16 cellular contexts compared by ENCODE assay signal in the genomic region with DNA sequence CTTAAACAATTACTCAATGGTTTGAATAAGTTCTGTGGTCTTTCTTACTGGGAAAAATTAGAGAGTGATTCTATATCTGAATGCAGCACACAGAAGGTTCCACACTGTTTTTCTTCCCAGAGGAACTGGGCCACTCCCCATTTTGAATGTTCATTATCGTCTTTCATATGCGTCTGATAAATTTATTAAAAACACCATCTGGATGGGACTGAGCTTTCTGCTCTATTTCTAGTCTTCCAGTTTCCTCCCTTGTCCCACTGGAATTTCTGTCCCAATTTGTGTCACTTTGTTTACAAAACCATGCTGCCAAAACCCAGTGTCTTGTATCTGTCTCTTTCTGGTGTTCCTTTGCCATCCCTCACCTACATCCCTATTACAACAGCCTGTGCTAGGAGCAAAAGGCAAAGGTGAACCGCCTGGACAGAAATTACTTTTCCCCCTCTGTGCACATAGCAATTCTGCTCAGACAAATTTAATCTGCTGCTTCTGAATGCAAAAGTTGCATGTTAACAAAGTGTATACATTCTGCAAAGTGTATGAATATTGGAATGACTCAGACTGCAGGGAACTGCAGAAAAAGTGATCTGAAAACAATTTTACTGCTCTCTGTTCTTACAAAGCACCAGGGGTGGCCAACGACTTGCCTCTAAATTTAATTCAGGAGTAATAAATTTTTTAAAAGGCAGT.
DNase-seq lines count a peak whose midpoint lies in the region; ATAC-seq and TF ChIP-seq lines count a peak whose summit lies in the region.
"Had no signal": no experiment of that assay in that cellular context is flagged by ENCODE, and none has a peak within 500 bp of the region (broad histone marks: within the 10 kb centered on the region; RNA-seq: fewer than 3 reads in every experiment).

No MANE protein-coding gene starts in this region.

- H3K79me2 ChIP-seq in OCI-LY7 (ENCODE audit: insufficient read depth, low read depth, low read length), result no peaks in the 10 kb centered on the region

- peak overlapping the region; percentile 47 for H3K4me2 ChIP-seq in OCI-LY7 (ENCODE audit: low read length)

- CTCF ChIA-PET in OCI-LY7 (lab: Charles Lee; ENCODE audit: unreplicated experiment), result no interaction called here

- H3K4me1 Mint-ChIP-seq in type B pancreatic cell (ENCODE audit: unreplicated experiment), result peaks cover 21% of the 10 kb centered on the region

- H3K9me3 Mint-ChIP-seq in type B pancreatic cell, result no peaks in the 10 kb centered on the region
- H3K9me3 Mint-ChIP-seq: endodermal cell, IgD-negative memory B cell had no signal

- no peak overlapping the region for H3K27ac Mint-ChIP-seq in type B pancreatic cell
- H3K27ac Mint-ChIP-seq: activated CD4-positive, alpha-beta T cell treated with anti-CD3 and anti-CD28 coated beads for 36 hours; endodermal cell had no signal

- H3K36me3 Mint-ChIP-seq in type B pancreatic cell, result no peaks in the 10 kb centered on the region
- H3K36me3 Mint-ChIP-seq: CD14-positive monocyte, IgD-negative memory B cell had no signal

- H3K4me1 ChIP-seq in OCI-LY7 (ENCODE audit: insufficient read depth, low read length, poor library complexity, severe bottlenecking), result peaks cover 24% of the 10 kb centered on the region
- H3K4me1 ChIP-seq in mucosa of descending colon (ENCODE audit: low read depth), result no peaks in the 10 kb centered on the region

- intact Hi-C loops in OCI-LY7 (cut with micrococcal nuclease; ENCODE audit: unreplicated experiment) (no loop called here), mucosa of descending colon (cut with DNase I, micrococcal nuclease) (no loop called here)

- DNase-seq in GM10266 (ENCODE audit: extremely low spot score) (peak; percentile 51), OCI-LY7 (ENCODE audit: low spot score) (no peak), NCI-H1417 (lab: John Stamatoyannopoulos, UW) (no peak), mucosa of descending colon (no peak), type B pancreatic cell (ENCODE audit: extremely low spot score, unreplicated experiment) (no peak)
- DNase-seq: activated CD4-positive, alpha-beta T cell treated with anti-CD3 and anti-CD28 coated beads for 36 hours; endodermal cell; gastrocnemius medialis; GDM1; islet precursor cell had no signal

- no peak overlapping the region for H3K4me3 ChIP-seq in OCI-LY7 (ENCODE audit: low read depth, low read length, poor library complexity, severe bottlenecking)
- H3K4me3 ChIP-seq in mucosa of descending colon, result no peak overlapping the region
- H3K4me3 ChIP-seq: gastrocnemius medialis had no signal

- H4K20me1 ChIP-seq in OCI-LY7 (ENCODE audit: insufficient read depth, low read length), result no peaks in the 10 kb centered on the region

- TF ChIP-seq CTCF in GM10266 (IDR thresholded peaks at IDR 0.05; ENCODE audit: control insufficient read depth, insufficient read depth, low read depth, missing control alignments), result no peak
- TF ChIP-seq CTCF in OCI-LY7 (conservative IDR thresholded peaks at IDR 0.05; ENCODE audit: low read length), result no peak
- no peak for TF ChIP-seq CTCF in mucosa of descending colon (IDR thresholded peaks at IDR 0.05)
- TF ChIP-seq CTCF in type B pancreatic cell (conservative IDR thresholded peaks at IDR 0.05), result no peak

- ATAC-seq in GM19035 (IDR thresholded peaks at IDR 0.05; ENCODE audit: unreplicated experiment) (peak; percentile 56), HG02798 (IDR thresholded peaks at IDR 0.05; ENCODE audit: poor library complexity, unreplicated experiment) (peak; percentile 45), HG03196 (IDR thresholded peaks at IDR 0.05; ENCODE audit: unreplicated experiment) (no peak), mucosa of descending colon (no peak)
- ATAC-seq: activated CD4-positive, alpha-beta T cell treated with anti-CD3 and anti-CD28 coated beads for 36 hours; gastrocnemius medialis; sciatic nerve had no signal

- no peaks in the 10 kb centered on the region for H3K9me2 ChIP-seq in OCI-LY7 (ENCODE audit: insufficient read depth, low read length)

- H3K27ac ChIP-seq in OCI-LY7 (ENCODE audit: low read depth, low read length, poor library complexity, severe bottlenecking), result peak overlapping the region; percentile 10

- H2AFZ ChIP-seq in OCI-LY7 (ENCODE audit: low read length), result no peak overlapping the region

- POLR2A ChIA-PET in OCI-LY7 (lab: Charles Lee), result interaction anchor here (0.5 to 2.0 kb wide), 4 partner anchors 11 to 488 kb away, joined by 3 to 8 read pairs (median 4); no protein-coding TSS in a partner anchor

- H3K36me3 ChIP-seq in OCI-LY7 (ENCODE audit: insufficient read depth, low read length), result no peaks in the 10 kb centered on the region
- H3K36me3 ChIP-seq in mucosa of descending colon (ENCODE audit: low read depth), result no peaks in the 10 kb centered on the region
- H3K36me3 ChIP-seq: gastrocnemius medialis had no signal

- BruUV-seq in OCI-LY7 (replicated peaks; lab: Mats Ljungman, UMichigan), result no TSS peak

- H3K9me3 ChIP-seq in OCI-LY7 (ENCODE audit: low read length) (no peaks in the 10 kb centered on the region), mucosa of descending colon (no peaks in the 10 kb centered on the region)
- H3K9me3 ChIP-seq: gastrocnemius medialis had no signal

- H3K4me3 Mint-ChIP-seq in type B pancreatic cell, result no peak overlapping the region
- H3K4me3 Mint-ChIP-seq: activated CD4-positive, alpha-beta T cell treated with anti-CD3 and anti-CD28 coated beads for 36 hours; CD14-positive monocyte; endodermal cell had no signal

- no peaks in the 10 kb centered on the region for H3K27me3 Mint-ChIP-seq in type B pancreatic cell
- H3K27me3 Mint-ChIP-seq: activated CD4-positive, alpha-beta T cell treated with anti-CD3 and anti-CD28 coated beads for 36 hours; IgD-negative memory B cell had no signal

Comparison
In these comparisons a context has a peak if more than half of its experiments do, and no peak if none do; other contexts are left out.
1. ATAC-seq: peak in GM19035 (single experiment) and HG02798 (single experiment); none in HG03196 (single experiment) and mucosa of descending colon (single experiment).